In the genomic region with DNA sequence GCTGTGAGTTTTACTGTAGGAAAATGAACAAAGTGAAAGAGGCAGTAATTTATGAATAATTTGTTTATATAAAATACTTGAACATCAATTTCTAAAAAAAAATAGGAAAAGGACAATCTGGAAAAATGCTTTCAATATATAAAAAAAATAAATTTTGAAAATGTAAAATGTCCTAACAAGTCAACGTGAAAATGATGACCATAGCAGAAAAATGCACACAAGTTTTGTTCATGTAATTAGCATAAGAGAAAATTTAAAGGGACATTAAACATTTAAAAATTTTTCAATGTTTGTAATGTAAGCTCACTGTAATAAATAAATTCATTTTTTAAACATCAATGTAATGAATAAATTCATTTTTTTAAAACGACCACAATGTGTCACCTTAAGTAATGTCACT, we compare ENCODE assay signal across 2 cellular contexts.
A peak's percentile ranks its signal among the peaks of the same experiment; 100 is the strongest.
TF ChIP-seq lines count a peak whose summit lies in the region.

No MANE protein-coding gene starts in this region.

TF ChIP-seq in HepG2, 621 proteins besides CTCF, POLR2A, EP300 and RAD21:
- TF ChIP-seq MAFF (IDR thresholded peaks at IDR 0.05; ENCODE audit: low read depth, low read length) (peak; percentile 82), MAFK (conservative IDR thresholded peaks at IDR 0.05 in 1 of 2, IDR thresholded peaks at IDR 0.05 in 1 of 2; ENCODE audit: low read length in 2 of 2) (peak; percentile 70 to 86)
- TF ChIP-seq, protein P1, sequence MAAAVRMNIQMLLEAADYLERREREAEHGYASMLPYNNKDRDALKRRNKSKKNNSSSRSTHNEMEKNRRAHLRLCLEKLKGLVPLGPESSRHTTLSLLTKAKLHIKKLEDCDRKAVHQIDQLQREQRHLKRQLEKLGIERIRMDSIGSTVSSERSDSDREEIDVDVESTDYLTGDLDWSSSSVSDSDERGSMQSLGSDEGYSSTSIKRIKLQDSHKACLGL (CRISPR knock-in tag; IDR thresholded peaks at IDR 0.05): no peak

TF ChIP-seq in K562, 482 proteins besides CTCF, POLR2A, EP300 and RAD21 (continues in another document):
- TF ChIP-seq GATA2 (CRISPR knock-in tag; IDR thresholded peaks at IDR 0.05) (no peak), ELF4 (CRISPR knock-in tag; IDR thresholded peaks at IDR 0.05) (no peak), KAT2B (IDR thresholded peaks at IDR 0.05; ENCODE audit: low read depth, low read length) (no peak), ZNF217 (CRISPR knock-in tag; IDR thresholded peaks at IDR 0.05) (no peak), MAFF (IDR thresholded peaks at IDR 0.05; ENCODE audit: low read length) (peak; percentile 41), ZNF212 (CRISPR knock-in tag; IDR thresholded peaks at IDR 0.05) (no peak), PHB2 (IDR thresholded peaks at IDR 0.05; ENCODE audit: low read depth) (no peak), RBM39 (optimal IDR thresholded peaks at IDR 0.05; ENCODE audit: low read depth, low read length) (no peak), ZNF316 (IDR thresholded peaks at IDR 0.05) (peak; percentile 73), GTF2F1 (IDR thresholded peaks at IDR 0.05; ENCODE audit: low read depth, low read length) (no peak), ATF7 (IDR thresholded peaks at IDR 0.05) (no peak), JUN (IDR thresholded peaks at IDR 0.05; ENCODE audit: borderline replicate concordance, low read depth, low read length) (no peak), JUN (CRISPR knock-in tag; IDR thresholded peaks at IDR 0.05; ENCODE audit: borderline replicate concordance) (no peak), MAFG (tag; conservative IDR thresholded peaks at IDR 0.05) (peak; percentile 11; the same call in 1 of the 2 replicates), ZNF780A (CRISPR knock-in tag; IDR thresholded peaks at IDR 0.05) (no peak), MAFK (IDR thresholded peaks at IDR 0.05; ENCODE audit: low read length) (peak; percentile 38; the same call in 1 of the 2 replicates), PHTF2 (CRISPR knock-in tag; IDR thresholded peaks at IDR 0.05) (no peak), RNF2 (IDR thresholded peaks at IDR 0.05) (no peak), KLF10 (CRISPR knock-in tag; IDR thresholded peaks at IDR 0.05) (no peak), BDP1 (IDR thresholded peaks at IDR 0.05; ENCODE audit: insufficient read depth, insufficient read length) (no peak), NRF1 (conservative IDR thresholded peaks at IDR 0.05 in 1 of 2, IDR thresholded peaks at IDR 0.05 in 1 of 2) (no peak), POLR3A (IDR thresholded peaks at IDR 0.05; ENCODE audit: borderline replicate concordance, extremely low read depth, insufficient read depth, insufficient read length) (no peak)
- TF ChIP-seq, protein P2, sequence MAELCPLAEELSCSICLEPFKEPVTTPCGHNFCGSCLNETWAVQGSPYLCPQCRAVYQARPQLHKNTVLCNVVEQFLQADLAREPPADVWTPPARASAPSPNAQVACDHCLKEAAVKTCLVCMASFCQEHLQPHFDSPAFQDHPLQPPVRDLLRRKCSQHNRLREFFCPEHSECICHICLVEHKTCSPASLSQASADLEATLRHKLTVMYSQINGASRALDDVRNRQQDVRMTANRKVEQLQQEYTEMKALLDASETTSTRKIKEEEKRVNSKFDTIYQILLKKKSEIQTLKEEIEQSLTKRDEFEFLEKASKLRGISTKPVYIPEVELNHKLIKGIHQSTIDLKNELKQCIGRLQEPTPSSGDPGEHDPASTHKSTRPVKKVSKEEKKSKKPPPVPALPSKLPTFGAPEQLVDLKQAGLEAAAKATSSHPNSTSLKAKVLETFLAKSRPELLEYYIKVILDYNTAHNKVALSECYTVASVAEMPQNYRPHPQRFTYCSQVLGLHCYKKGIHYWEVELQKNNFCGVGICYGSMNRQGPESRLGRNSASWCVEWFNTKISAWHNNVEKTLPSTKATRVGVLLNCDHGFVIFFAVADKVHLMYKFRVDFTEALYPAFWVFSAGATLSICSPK (IDR thresholded peaks at IDR 0.05; ENCODE audit: borderline replicate concordance): no peak
- TF ChIP-seq, protein P3, sequence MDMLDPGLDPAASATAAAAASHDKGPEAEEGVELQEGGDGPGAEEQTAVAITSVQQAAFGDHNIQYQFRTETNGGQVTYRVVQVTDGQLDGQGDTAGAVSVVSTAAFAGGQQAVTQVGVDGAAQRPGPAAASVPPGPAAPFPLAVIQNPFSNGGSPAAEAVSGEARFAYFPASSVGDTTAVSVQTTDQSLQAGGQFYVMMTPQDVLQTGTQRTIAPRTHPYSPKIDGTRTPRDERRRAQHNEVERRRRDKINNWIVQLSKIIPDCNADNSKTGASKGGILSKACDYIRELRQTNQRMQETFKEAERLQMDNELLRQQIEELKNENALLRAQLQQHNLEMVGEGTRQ (CRISPR knock-in tag; IDR thresholded peaks at IDR 0.05): no peak
- TF ChIP-seq, protein P4, sequence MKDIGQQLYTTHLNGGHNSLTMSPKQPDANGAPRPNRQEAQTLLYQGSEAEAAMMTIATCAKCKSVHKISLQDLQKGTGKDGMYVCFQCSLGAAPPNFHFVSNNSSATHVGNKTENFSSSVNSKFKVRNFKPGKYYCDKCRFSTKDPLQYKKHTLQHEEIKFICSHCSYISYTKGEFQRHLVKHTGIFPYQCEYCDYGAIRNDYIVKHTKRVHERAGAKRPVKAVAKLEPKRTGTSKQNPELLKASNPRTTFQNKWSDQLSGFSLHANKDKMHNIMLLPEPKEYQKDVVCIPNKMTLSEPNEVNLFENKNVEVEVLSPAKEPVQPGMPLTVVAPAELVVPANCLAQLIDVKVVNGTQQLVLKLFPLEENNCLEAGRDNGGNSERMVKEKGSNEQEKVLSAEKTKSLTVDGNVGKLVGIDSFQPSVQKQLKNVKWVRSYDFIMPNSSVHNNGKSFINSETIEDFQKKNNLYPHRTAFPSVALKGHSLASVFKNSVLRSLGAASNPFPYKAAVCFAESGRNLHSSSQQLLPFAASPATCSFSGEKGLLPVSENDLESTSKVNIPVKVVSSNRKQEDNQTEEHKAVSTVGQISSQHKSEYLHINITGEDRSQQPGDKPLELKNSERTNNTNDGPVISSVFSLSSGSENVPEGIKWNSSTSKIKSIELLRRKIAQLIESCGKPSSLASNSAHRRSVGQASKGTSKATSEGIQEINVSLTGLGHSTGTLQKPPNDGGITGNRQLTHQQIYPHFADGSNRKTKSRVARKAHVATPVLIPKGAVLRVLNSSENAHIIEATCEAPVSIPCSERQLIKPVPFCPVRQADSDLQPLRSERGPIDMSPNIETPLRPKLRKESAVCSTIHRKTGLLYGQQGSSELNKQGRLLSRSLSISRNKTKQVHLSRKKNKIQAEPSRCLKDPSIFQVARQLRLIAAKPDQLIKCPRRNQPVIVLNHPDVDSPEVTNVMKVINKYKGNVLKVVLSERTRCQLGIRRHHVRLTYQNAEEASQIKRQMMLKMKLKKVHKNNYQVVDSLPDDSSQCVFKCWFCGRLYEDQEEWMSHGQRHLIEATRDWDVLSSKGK (CRISPR knock-in tag; IDR thresholded peaks at IDR 0.05): no peak
- TF ChIP-seq, protein P5, sequence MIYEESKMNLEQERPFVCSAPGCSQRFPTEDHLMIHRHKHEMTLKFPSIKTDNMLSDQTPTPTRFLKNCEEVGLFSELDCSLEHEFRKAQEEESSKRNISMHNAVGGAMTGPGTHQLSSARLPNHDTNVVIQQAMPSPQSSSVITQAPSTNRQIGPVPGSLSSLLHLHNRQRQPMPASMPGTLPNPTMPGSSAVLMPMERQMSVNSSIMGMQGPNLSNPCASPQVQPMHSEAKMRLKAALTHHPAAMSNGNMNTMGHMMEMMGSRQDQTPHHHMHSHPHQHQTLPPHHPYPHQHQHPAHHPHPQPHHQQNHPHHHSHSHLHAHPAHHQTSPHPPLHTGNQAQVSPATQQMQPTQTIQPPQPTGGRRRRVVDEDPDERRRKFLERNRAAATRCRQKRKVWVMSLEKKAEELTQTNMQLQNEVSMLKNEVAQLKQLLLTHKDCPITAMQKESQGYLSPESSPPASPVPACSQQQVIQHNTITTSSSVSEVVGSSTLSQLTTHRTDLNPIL (CRISPR knock-in tag; IDR thresholded peaks at IDR 0.05): no peak
- TF ChIP-seq, protein P6, sequence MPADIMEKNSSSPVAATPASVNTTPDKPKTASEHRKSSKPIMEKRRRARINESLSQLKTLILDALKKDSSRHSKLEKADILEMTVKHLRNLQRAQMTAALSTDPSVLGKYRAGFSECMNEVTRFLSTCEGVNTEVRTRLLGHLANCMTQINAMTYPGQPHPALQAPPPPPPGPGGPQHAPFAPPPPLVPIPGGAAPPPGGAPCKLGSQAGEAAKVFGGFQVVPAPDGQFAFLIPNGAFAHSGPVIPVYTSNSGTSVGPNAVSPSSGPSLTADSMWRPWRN (IDR thresholded peaks at IDR 0.05; ENCODE audit: low read depth): no peak
- TF ChIP-seq, protein P7, sequence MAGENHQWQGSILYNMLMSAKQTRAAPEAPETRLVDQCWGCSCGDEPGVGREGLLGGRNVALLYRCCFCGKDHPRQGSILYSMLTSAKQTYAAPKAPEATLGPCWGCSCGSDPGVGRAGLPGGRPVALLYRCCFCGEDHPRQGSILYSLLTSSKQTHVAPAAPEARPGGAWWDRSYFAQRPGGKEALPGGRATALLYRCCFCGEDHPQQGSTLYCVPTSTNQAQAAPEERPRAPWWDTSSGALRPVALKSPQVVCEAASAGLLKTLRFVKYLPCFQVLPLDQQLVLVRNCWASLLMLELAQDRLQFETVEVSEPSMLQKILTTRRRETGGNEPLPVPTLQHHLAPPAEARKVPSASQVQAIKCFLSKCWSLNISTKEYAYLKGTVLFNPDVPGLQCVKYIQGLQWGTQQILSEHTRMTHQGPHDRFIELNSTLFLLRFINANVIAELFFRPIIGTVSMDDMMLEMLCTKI (IDR thresholded peaks at IDR 0.05; ENCODE audit: partially characterized antibody): no peak
- TF ChIP-seq, protein P8, sequence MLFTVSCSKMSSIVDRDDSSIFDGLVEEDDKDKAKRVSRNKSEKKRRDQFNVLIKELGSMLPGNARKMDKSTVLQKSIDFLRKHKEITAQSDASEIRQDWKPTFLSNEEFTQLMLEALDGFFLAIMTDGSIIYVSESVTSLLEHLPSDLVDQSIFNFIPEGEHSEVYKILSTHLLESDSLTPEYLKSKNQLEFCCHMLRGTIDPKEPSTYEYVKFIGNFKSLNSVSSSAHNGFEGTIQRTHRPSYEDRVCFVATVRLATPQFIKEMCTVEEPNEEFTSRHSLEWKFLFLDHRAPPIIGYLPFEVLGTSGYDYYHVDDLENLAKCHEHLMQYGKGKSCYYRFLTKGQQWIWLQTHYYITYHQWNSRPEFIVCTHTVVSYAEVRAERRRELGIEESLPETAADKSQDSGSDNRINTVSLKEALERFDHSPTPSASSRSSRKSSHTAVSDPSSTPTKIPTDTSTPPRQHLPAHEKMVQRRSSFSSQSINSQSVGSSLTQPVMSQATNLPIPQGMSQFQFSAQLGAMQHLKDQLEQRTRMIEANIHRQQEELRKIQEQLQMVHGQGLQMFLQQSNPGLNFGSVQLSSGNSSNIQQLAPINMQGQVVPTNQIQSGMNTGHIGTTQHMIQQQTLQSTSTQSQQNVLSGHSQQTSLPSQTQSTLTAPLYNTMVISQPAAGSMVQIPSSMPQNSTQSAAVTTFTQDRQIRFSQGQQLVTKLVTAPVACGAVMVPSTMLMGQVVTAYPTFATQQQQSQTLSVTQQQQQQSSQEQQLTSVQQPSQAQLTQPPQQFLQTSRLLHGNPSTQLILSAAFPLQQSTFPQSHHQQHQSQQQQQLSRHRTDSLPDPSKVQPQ (CRISPR knock-in tag; IDR thresholded peaks at IDR 0.05; ENCODE audit: borderline replicate concordance): no peak
- TF ChIP-seq, protein P9, sequence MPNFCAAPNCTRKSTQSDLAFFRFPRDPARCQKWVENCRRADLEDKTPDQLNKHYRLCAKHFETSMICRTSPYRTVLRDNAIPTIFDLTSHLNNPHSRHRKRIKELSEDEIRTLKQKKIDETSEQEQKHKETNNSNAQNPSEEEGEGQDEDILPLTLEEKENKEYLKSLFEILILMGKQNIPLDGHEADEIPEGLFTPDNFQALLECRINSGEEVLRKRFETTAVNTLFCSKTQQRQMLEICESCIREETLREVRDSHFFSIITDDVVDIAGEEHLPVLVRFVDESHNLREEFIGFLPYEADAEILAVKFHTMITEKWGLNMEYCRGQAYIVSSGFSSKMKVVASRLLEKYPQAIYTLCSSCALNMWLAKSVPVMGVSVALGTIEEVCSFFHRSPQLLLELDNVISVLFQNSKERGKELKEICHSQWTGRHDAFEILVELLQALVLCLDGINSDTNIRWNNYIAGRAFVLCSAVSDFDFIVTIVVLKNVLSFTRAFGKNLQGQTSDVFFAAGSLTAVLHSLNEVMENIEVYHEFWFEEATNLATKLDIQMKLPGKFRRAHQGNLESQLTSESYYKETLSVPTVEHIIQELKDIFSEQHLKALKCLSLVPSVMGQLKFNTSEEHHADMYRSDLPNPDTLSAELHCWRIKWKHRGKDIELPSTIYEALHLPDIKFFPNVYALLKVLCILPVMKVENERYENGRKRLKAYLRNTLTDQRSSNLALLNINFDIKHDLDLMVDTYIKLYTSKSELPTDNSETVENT (CRISPR knock-in tag; IDR thresholded peaks at IDR 0.05): no peak
- TF ChIP-seq, protein P10, sequence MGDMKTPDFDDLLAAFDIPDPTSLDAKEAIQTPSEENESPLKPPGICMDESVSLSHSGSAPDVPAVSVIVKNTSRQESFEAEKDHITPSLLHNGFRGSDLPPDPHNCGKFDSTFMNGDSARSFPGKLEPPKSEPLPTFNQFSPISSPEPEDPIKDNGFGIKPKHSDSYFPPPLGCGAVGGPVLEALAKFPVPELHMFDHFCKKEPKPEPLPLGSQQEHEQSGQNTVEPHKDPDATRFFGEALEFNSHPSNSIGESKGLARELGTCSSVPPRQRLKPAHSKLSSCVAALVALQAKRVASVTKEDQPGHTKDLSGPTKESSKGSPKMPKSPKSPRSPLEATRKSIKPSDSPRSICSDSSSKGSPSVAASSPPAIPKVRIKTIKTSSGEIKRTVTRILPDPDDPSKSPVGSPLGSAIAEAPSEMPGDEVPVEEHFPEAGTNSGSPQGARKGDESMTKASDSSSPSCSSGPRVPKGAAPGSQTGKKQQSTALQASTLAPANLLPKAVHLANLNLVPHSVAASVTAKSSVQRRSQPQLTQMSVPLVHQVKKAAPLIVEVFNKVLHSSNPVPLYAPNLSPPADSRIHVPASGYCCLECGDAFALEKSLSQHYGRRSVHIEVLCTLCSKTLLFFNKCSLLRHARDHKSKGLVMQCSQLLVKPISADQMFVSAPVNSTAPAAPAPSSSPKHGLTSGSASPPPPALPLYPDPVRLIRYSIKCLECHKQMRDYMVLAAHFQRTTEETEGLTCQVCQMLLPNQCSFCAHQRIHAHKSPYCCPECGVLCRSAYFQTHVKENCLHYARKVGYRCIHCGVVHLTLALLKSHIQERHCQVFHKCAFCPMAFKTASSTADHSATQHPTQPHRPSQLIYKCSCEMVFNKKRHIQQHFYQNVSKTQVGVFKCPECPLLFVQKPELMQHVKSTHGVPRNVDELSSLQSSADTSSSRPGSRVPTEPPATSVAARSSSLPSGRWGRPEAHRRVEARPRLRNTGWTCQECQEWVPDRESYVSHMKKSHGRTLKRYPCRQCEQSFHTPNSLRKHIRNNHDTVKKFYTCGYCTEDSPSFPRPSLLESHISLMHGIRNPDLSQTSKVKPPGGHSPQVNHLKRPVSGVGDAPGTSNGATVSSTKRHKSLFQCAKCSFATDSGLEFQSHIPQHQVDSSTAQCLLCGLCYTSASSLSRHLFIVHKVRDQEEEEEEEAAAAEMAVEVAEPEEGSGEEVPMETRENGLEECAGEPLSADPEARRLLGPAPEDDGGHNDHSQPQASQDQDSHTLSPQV (IDR thresholded peaks at IDR 0.05): no peak
- TF ChIP-seq, protein P11, sequence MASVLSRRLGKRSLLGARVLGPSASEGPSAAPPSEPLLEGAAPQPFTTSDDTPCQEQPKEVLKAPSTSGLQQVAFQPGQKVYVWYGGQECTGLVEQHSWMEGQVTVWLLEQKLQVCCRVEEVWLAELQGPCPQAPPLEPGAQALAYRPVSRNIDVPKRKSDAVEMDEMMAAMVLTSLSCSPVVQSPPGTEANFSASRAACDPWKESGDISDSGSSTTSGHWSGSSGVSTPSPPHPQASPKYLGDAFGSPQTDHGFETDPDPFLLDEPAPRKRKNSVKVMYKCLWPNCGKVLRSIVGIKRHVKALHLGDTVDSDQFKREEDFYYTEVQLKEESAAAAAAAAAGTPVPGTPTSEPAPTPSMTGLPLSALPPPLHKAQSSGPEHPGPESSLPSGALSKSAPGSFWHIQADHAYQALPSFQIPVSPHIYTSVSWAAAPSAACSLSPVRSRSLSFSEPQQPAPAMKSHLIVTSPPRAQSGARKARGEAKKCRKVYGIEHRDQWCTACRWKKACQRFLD (CRISPR knock-in tag; IDR thresholded peaks at IDR 0.05): no peak
